Comparison of ENCODE assay signal across 25 cellular contexts in the genomic region with DNA sequence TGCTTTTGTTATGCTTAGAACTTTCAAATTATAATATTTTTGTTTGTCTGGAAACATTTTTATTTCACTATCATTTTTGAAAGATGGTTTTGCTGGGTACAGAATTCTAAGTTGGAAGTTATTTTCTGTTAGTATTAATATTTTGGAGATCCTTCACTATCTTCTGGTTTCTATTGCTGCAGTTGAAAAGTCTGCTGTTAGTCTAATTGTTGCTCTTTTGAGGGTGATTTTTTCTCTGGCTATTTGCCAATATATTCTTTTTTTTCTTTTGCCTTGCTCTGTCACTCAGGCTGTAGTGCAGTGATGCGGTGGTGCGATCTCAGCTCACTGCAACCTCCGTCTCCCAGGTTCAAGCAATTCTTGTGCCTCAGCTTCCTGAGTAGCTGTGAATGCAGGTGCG.
"Had no signal": no experiment of that assay in that cellular context is flagged by ENCODE, and none has a peak within 500 bp of the region (broad histone marks: within the 10 kb centered on the region; RNA-seq: fewer than 3 reads in every experiment).

No MANE protein-coding gene starts in this region.

- H3K4me1 ChIP-seq: SJSA1 had no signal

- H3K4me2 ChIP-seq: SK-N-SH had no signal

- H3K4me3 Mint-ChIP-seq: T-cell; T-helper 1 cell treated with Interleukin-12 subunit alpha and Interleukin-12 subunit beta and Interleukin-4 antibody, amounts not matched to agents 30 μg/mL and 1 μg/mL, for 36 hours had no signal

- H3K36me3 ChIP-seq: SJSA1 had no signal

- H3K4me1 Mint-ChIP-seq: T-cell had no signal

- H3K27ac Mint-ChIP-seq: IgD-negative memory B cell; T-cell; T-helper 1 cell treated with Interleukin-12 subunit alpha and Interleukin-12 subunit beta and Interleukin-4 antibody, amounts not matched to agents 30 μg/mL and 1 μg/mL, for 36 hours had no signal

- FAIRE-seq: RCC 7860 had no signal

- H3K4me3 ChIP-seq: SJSA1 had no signal

- ATAC-seq: T-cell had no signal

- DNase-seq: Karpas-422, KG1, MM.1S, NCI-H1092 treated with DMSO at 0.1 percent for 48 hours, NCI-H1436 treated with DMSO at 0.1 percent for 48 hours, NCI-H1694, NCI-H187 treated with DMSO at 0.1 percent for 48 hours, NCI-H2029 treated with DMSO at 0.1 percent for 48 hours, NCI-H2171, NCI-H226, NCI-H446, NCI-H510A, NCI-H524 treated with DMSO at 0.1 percent for 48 hours, NCI-H69, NCI-H774, Right ventricle myocardium superior, RPMI8226, SIG-M5, SK-N-SH, SW 1271, T-cell had no signal

- H3K27me3 Mint-ChIP-seq: IgD-negative memory B cell, T-cell had no signal

- H3K9me3 ChIP-seq: SJSA1 had no signal

- H3K9ac ChIP-seq: SK-N-SH had no signal

- H3K27ac ChIP-seq: SJSA1 had no signal
